8 cellular contexts compared by ENCODE assay signal in the genomic region with DNA sequence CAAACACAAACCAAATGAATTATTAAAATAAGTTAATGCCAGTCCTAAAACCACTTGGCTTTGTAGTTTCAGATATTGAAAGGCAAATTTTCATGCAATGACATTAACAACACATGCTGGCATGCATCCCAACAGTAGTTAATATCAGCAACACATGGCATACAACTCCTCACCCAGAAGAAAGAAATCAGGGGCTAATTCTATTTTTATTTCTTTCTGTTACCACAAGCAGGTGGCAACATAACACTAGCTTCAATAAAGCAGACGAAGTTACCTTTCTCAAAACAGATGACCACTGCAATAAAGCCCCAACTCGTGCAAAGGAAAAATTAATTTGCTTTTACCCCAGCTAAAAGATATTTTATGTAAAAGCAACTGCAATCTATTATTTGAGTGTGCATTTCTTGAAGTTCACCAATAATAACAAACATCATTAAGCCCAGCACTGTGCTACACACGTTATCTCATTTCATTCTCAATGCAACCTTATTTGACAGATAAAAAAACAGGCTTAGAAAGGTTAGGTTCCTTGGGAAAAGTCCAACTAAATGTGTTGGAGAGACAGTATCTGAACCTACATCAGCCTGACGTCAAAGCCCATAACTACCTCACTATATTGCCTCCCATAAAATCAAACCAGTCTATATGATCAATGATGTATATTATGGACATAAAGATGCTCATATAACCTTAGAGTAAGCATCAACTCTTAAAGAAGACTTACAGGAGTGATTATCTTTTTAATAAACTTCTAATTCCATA. TPM values are rescaled to one million over a fixed set of nuclear protein-coding genes. Genes with fewer than 3 reads are reported as not detected.
DNase-seq lines count a peak whose midpoint lies in the region; ATAC-seq and TF ChIP-seq lines count a peak whose summit lies in the region.

No MANE protein-coding gene starts in this region.

- H3K4me3 Mint-ChIP-seq in activated CD4-positive, alpha-beta T cell treated with anti-CD3 and anti-CD28 coated beads for 36 hours, result peak overlapping the region; percentile 83

- DNase-seq in activated CD4-positive, alpha-beta T cell treated with anti-CD3 and anti-CD28 coated beads for 36 hours, result no peak
- DNase-seq in activated CD4-positive, alpha-beta T cell treated with anti-CD3 and anti-CD28 coated beads for 48 hours, result no peak
- DNase-seq in PC-9 (no peak), fibroblast of lung (ENCODE audit: low read depth in 2 of 2) (peak in 1 of 2 donors; percentile 5), spleen (no peak), NCI-H510A (lab: John Stamatoyannopoulos, UW) (no peak), inferior parietal cortex (ENCODE audit: extremely low spot score) (no peak), mesendoderm (no peak)

- H3K56ac ChIP-seq in mesendoderm (ENCODE audit: low read length), result no peak overlapping the region

- H2AFZ ChIP-seq in PC-9 (no peak overlapping the region), fibroblast of lung (ENCODE audit: low read length) (no peak overlapping the region)

- no peak overlapping the region for H2BK120ac ChIP-seq in mesendoderm (ENCODE audit: low read depth, low read length)

- no peak overlapping the region for H3K27ac Mint-ChIP-seq in activated CD4-positive, alpha-beta T cell treated with anti-CD3 and anti-CD28 coated beads for 36 hours

- H3K36me3 ChIP-seq in PC-9 (ENCODE audit: low read depth), result no peaks in the 10 kb centered on the region
- H3K36me3 ChIP-seq in fibroblast of lung (ENCODE audit: control insufficient read depth, insufficient read depth, low read length), result no peaks in the 10 kb centered on the region
- no peaks in the 10 kb centered on the region for H3K36me3 ChIP-seq in spleen
- no peaks in the 10 kb centered on the region for H3K36me3 ChIP-seq in mesendoderm (ENCODE audit: control insufficient read depth, insufficient read depth, low read length)

- H4K5ac ChIP-seq in mesendoderm (ENCODE audit: low read length), result no peak overlapping the region

- intact Hi-C loops in activated CD4-positive, alpha-beta T cell treated with anti-CD3 and anti-CD28 coated beads for 36 hours (cut with DNase I, micrococcal nuclease), result loop anchor here (2.0 to 10.0 kb wide), 4 partner anchors 127 to 1850 kb away; a partner anchor contains a TSS
- intact Hi-C loops in PC-9 (cut with micrococcal nuclease; ENCODE audit: unreplicated experiment) (loop anchor here (5.0 kb wide), 1 partner anchor 55 kb away; no protein-coding TSS in a partner anchor), spleen (cut with DNase I; ENCODE audit: low total_unique reads) (no loop called here)

- no peaks in the 10 kb centered on the region for H3K9me2 ChIP-seq in PC-9 (ENCODE audit: insufficient read depth)

- WGBS in spleen, 5 donors, result 18 to 34% (median 20%) methylated on average over 4 of the region's 4 CpGs
- no CpG with 5 or more reads among the region's 4 CpGs for WGBS in mesendoderm (ENCODE audit: extremely low coverage, insufficient coverage, low lambda C conversion rate)

- peaks cover 2% of the 10 kb centered on the region for H3K79me1 ChIP-seq in mesendoderm (ENCODE audit: low read length)

- H3K4me1 Mint-ChIP-seq in activated CD4-positive, alpha-beta T cell treated with anti-CD3 and anti-CD28 coated beads for 36 hours, result peaks cover 61% of the 10 kb centered on the region

- H3K4ac ChIP-seq in mesendoderm (ENCODE audit: low read depth, low read length), result no peak overlapping the region

- peaks cover 63% of the 10 kb centered on the region for H3K79me2 ChIP-seq in PC-9 (ENCODE audit: low read depth)
- peaks cover 65% of the 10 kb centered on the region for H3K79me2 ChIP-seq in fibroblast of lung (ENCODE audit: control insufficient read depth, insufficient read depth, low read length)
- H3K79me2 ChIP-seq in mesendoderm (ENCODE audit: control insufficient read depth, insufficient read depth, low read length), result peaks cover 40% of the 10 kb centered on the region

- no peak overlapping the region for H2AK5ac ChIP-seq in mesendoderm (ENCODE audit: low read length)

- H3K9me3 ChIP-seq in PC-9 (ENCODE audit: insufficient read depth, low read depth) (no peaks in the 10 kb centered on the region), fibroblast of lung (ENCODE audit: control insufficient read depth, insufficient read depth, low read depth, low read length) (no peaks in the 10 kb centered on the region), spleen (no peaks in the 10 kb centered on the region)

- H3K36me3 Mint-ChIP-seq in activated CD4-positive, alpha-beta T cell treated with anti-CD3 and anti-CD28 coated beads for 36 hours (ENCODE audit: low read depth), result peaks cover 18% of the 10 kb centered on the region

- H3K27ac ChIP-seq in PC-9 (no peak overlapping the region), fibroblast of lung (ENCODE audit: insufficient read depth, low read length) (no peak overlapping the region), spleen (peak overlapping the region in 1 of 8 donors; percentile 98), mesendoderm (ENCODE audit: low read depth, low read length) (no peak overlapping the region)

- H4K20me1 ChIP-seq in PC-9 (ENCODE audit: insufficient read depth) (peaks cover 27% of the 10 kb centered on the region), fibroblast of lung (ENCODE audit: control insufficient read depth, extremely low read depth, insufficient read depth, low read length) (peaks cover 7% of the 10 kb centered on the region)

- no peak for TF ChIP-seq CTCF in PC-9 (conservative IDR thresholded peaks at IDR 0.05)
- TF ChIP-seq CTCF in fibroblast of lung (conservative IDR thresholded peaks at IDR 0.05 in 1 of 2, IDR thresholded peaks at IDR 0.05 in 1 of 2; ENCODE audit: low read depth in 1 of 2, low read length in 2 of 2), result no peak
- TF ChIP-seq CTCF in spleen (IDR thresholded peaks at IDR 0.05 in 8 of 11, conservative IDR thresholded peaks at IDR 0.05 in 3 of 11), result no peak

- TF ChIP-seq POLR2A in spleen (IDR thresholded peaks at IDR 0.05), result no peak

- peaks cover 5% of the 10 kb centered on the region; the same call in 1 of the 2 replicates for H3F3A ChIP-seq in PC-9 (ENCODE audit: insufficient read depth, low read depth)

- no TSS peak for BruUV-seq in PC-9 (replicated peaks; lab: Mats Ljungman, UMichigan)

- no peak for ATAC-seq in activated CD4-positive, alpha-beta T cell treated with anti-CD3 and anti-CD28 coated beads for 36 hours

- H3K9me3 Mint-ChIP-seq in activated CD4-positive, alpha-beta T cell treated with anti-CD3 and anti-CD28 coated beads for 36 hours (ENCODE audit: low read depth), result no peaks in the 10 kb centered on the region

- peaks cover 17% of the 10 kb centered on the region for H3K4me1 ChIP-seq in PC-9 (replicated peaks; ENCODE audit: insufficient read depth)
- peaks cover 3% of the 10 kb centered on the region for H3K4me1 ChIP-seq in fibroblast of lung (ENCODE audit: control insufficient read depth, extremely low read depth, insufficient read depth, low read length)
- H3K4me1 ChIP-seq in spleen, result peaks cover 44 to 82% (median 72%) of the 10 kb centered on the region in 6 donors
- H3K4me1 ChIP-seq in mesendoderm (ENCODE audit: control insufficient read depth, low read depth, low read length), result peaks cover 2% of the 10 kb centered on the region

- no peak overlapping the region for H4K8ac ChIP-seq in mesendoderm (ENCODE audit: low read depth, low read length)

- H3K23ac ChIP-seq in mesendoderm (ENCODE audit: low read length), result no peak overlapping the region

- H3K27me3 Mint-ChIP-seq in activated CD4-positive, alpha-beta T cell treated with anti-CD3 and anti-CD28 coated beads for 36 hours, result no peaks in the 10 kb centered on the region

- H2BK15ac ChIP-seq in mesendoderm (replicated peaks; ENCODE audit: low read depth), result no peak overlapping the region

- POLR2A ChIA-PET in activated CD4-positive, alpha-beta T cell treated with anti-CD3 and anti-CD28 coated beads for 36 hours (lab: Charles Lee), result interaction anchor here (0.9 kb wide), 1 partner anchor 14 kb away, joined by 4 read pairs; no protein-coding TSS in a partner anchor
- POLR2A ChIA-PET in PC-9 (lab: Charles Lee; ENCODE audit: unreplicated experiment), result no interaction called here

- CTCF ChIA-PET in activated CD4-positive, alpha-beta T cell treated with anti-CD3 and anti-CD28 coated beads for 36 hours (lab: Charles Lee), result interaction anchor here (0.7 to 3.1 kb wide), 5 partner anchors 8 to 128 kb away, joined by 3 to 23 read pairs (median 3); a partner anchor contains a TSS
- CTCF ChIA-PET in PC-9 (lab: Charles Lee), result interaction anchor here (0.5 kb wide), 1 partner anchor 13 kb away, joined by 3 read pairs; no protein-coding TSS in a partner anchor

- peak overlapping the region; percentile 98 for H3K4me2 ChIP-seq in PC-9
- peak overlapping the region; percentile 86 for H3K4me2 ChIP-seq in fibroblast of lung (ENCODE audit: extremely low read depth, insufficient read depth, low read length)
- H3K4me2 ChIP-seq in mesendoderm (ENCODE audit: low read length), result no peak overlapping the region

- H3K18ac ChIP-seq in mesendoderm (ENCODE audit: low read length), result no peak overlapping the region

- H3K4me3 ChIP-seq in PC-9 (peak overlapping the region; percentile 89; the same call in 1 of the 2 replicates), fibroblast of lung (replicated peaks in 1 of 4; ENCODE audit: control extremely low read depth in 1 of 4, insufficient read depth in 1 of 4, low read depth in 3 of 4, low read length in 4 of 4) (peak overlapping the region; percentile 63 to 88 (median 82)), spleen (peak overlapping the region in 6 of 8 donors; percentile 74 to 86 (median 80)), mesendoderm (ENCODE audit: low read length) (no peak overlapping the region)

- H3K9ac ChIP-seq in fibroblast of lung (ENCODE audit: insufficient read depth, low read length) (no peak overlapping the region), mesendoderm (ENCODE audit: low read length) (no peak overlapping the region)

- no peak overlapping the region for H2BK5ac ChIP-seq in mesendoderm (ENCODE audit: low read length)

- H3K27me3 ChIP-seq in PC-9 (ENCODE audit: insufficient read depth, low read depth) (no peaks in the 10 kb centered on the region), fibroblast of lung (ENCODE audit: control insufficient read depth, insufficient read depth, low read length) (no peaks in the 10 kb centered on the region), spleen (replicated peaks in 1 of 7) (no peaks in the 10 kb centered on the region), mesendoderm (ENCODE audit: insufficient read depth, low read length, poor library complexity) (no peaks in the 10 kb centered on the region)

RNA-seq across cellular contexts. Expression of a gene that starts 2.8 kb away (rescaled TPM):
- 100 to 1,000 TPM; 132 to 156 TPM for total RNA-seq in activated CD4-positive, alpha-beta T cell treated with anti-CD3 and anti-CD28 coated beads for 36 hours
- total RNA-seq in PC-9 (2021), result 80.1 and 106 TPM in 2 replicates
- 66.8 and 71.2 TPM in 2 replicates for total RNA-seq in fibroblast of lung
- polyA plus RNA-seq in fibroblast of lung, result 53.5 and 56.2 TPM in 2 replicates
- 73.0 and 80.8 TPM in 2 replicates for polyA plus RNA-seq in fibroblast of lung (2012)
- polyA minus RNA-seq in fibroblast of lung (ENCODE audit: low replicate concordance), result 2.2 and 4.3 TPM in 2 replicates
- total RNA-seq in spleen, result 100 to 1,000 TPM; 113 to 135 (median 120) TPM
- polyA plus RNA-seq in spleen, result 10 to 100 TPM; 56.2 to 67.5 (median 64.9) TPM
- 119 TPM for polyA plus RNA-seq in mesendoderm (2013, experiment 1 of 2)
- 116 TPM for polyA plus RNA-seq in mesendoderm (2013, experiment 2 of 2)
